8 cellular contexts compared by ENCODE assay signal in the genomic region with DNA sequence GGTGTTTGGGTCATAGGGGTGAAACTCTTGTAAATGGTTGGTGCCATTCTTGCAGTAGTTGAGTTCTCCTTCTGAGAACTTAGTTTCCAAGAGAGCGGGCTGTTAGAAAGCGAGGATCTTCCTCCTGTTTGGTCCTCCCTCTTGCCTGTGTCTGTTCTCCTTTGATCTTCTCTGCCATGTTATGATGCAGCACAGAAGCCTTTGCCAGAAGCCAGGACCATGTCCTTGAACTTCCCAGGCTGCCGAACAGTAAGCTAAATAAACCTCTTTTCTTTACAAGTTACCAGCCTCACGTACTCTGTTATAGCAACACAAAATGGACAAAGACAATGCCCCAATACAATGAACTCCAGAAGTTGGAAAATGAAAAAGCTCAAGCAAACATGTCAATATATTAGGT. TPM values are rescaled to one million over a fixed set of nuclear protein-coding genes. Genes with fewer than 3 reads are reported as not detected.
"Had no signal": no experiment of that assay in that cellular context is flagged by ENCODE, and none has a peak within 500 bp of the region (broad histone marks: within the 10 kb centered on the region; RNA-seq: fewer than 3 reads in every experiment).

No MANE protein-coding gene starts in this region.

RNA-seq across cellular contexts. Expression of gene CA4, which starts 40.3 kb away (rescaled TPM):
- total RNA-seq: kidney epithelial cell; mammary epithelial cell; mesothelial cell of epicardium; mononuclear cell; myocyte; naive thymus-derived CD4-positive, alpha-beta T cell had no signal
- polyA plus RNA-seq: immature natural killer cell; keratinocyte; mammary epithelial cell; naive thymus-derived CD4-positive, alpha-beta T cell had no signal
